35 cellular contexts compared by ENCODE assay signal in the genomic region with DNA sequence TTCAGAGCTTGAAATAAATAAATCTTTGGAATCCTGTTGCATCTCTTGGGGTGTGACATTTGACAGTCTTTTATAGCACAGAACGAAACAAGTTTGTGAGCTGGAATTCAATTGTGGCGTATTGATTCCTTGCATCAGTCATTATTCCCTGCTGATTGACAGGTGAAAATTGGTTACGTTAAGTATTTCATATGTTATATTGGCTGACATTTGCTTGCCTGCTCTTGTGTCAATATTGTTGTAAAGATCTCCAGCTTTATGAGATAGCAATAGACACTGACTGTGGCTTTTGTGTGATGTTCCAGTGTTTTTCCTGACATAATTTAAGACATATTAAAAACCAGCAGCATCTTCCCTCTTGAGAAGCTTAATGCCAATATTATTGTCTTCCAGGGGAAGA.
"Had no signal": no experiment of that assay in that cellular context is flagged by ENCODE, and none has a peak within 500 bp of the region (broad histone marks: within the 10 kb centered on the region; RNA-seq: fewer than 3 reads in every experiment).

No MANE protein-coding gene starts in this region.

- H3K4me3 Mint-ChIP-seq: activated B cell treated with CpG ODN at 0.5 μM for 24 hours; activated CD4-positive, alpha-beta memory T cell treated with anti-CD3 and anti-CD28 coated beads for 36 hours; activated CD4-positive, alpha-beta T cell treated with anti-CD3 and anti-CD28 coated beads, Interleukin-2, amount 10 ng/mL, durations not matched to agents 24 days and 14 days; activated CD8-positive, alpha-beta T cell treated with anti-CD3 and anti-CD28 coated beads for 36 hours; activated naive CD4-positive, alpha-beta T cell treated with anti-CD3 and anti-CD28 coated beads for 36 hours; activated naive CD8-positive, alpha-beta T cell treated with anti-CD3 and anti-CD28 coated beads for 36 hours; activated T-cell treated with anti-CD3 and anti-CD28 coated beads, Interleukin-2, amount 50 U/mL, for 4 hours; activated T-cell treated with anti-CD3 and anti-CD28 coated beads, Interleukin-2, amount 50 U/mL, for 72 hours; activated T-helper 1 cell treated with anti-CD3 and anti-CD28 coated beads, Interleukin-12 subunit alpha, Interleukin-12 subunit beta, Interleukin-2, Interleukin-4 antibody, amounts not matched to agents 30 ng/mL and 10 ng/mL and 1 ng/mL, durations not matched to agents 14 hours and 24 hours and 36 hours; activated T-helper 17 cell treated with anti-CD3 and anti-CD28 coated beads, Interleukin-2, amount 50 U/mL, for 72 hours; brain; central memory CD8-positive, alpha-beta T cell; T-helper 1 cell treated with Interleukin-12 subunit alpha and Interleukin-12 subunit beta and Interleukin-4 antibody, amounts not matched to agents 30 μg/mL and 1 μg/mL, for 36 hours; T-helper 2 cell treated with Interferon-gamma antibody and Interleukin-4, amounts not matched to agents 5 μg/mL and 100 μg/mL, for 36 hours had no signal

- H3K27ac ChIP-seq: adrenal gland, cardiac muscle cell, VCaP had no signal

- H3K36me3 ChIP-seq: adrenal gland, cardiac muscle cell had no signal

- H3K4me3 ChIP-seq: adrenal gland, cardiac muscle cell had no signal

- H3K27ac Mint-ChIP-seq: activated B cell treated with CpG ODN at 0.5 μM for 24 hours; activated CD4-positive, alpha-beta memory T cell treated with anti-CD3 and anti-CD28 coated beads for 36 hours; activated CD4-positive, alpha-beta T cell treated with anti-CD3 and anti-CD28 coated beads, Interleukin-2, amount 10 ng/mL, durations not matched to agents 24 days and 14 days; activated CD8-positive, alpha-beta T cell treated with anti-CD3 and anti-CD28 coated beads for 36 hours; activated naive CD4-positive, alpha-beta T cell treated with anti-CD3 and anti-CD28 coated beads for 36 hours; activated naive CD4-positive, alpha-beta T cell treated with anti-CD3 and anti-CD28 coated beads, Interleukin-2, amount 50 U/mL, for 72 hours; activated naive CD8-positive, alpha-beta T cell treated with anti-CD3 and anti-CD28 coated beads for 36 hours; activated T-cell treated with anti-CD3 and anti-CD28 coated beads, Interleukin-2, amount 50 U/mL, for 72 hours; activated T-helper 1 cell treated with anti-CD3 and anti-CD28 coated beads, Interleukin-12 subunit alpha, Interleukin-12 subunit beta, Interleukin-2, Interleukin-4 antibody, amounts not matched to agents 30 ng/mL and 10 ng/mL and 1 ng/mL, durations not matched to agents 14 hours and 24 hours and 36 hours; activated T-helper 17 cell treated with anti-CD3 and anti-CD28 coated beads, Interleukin-2, amount 50 U/mL, for 72 hours; brain; T-helper 1 cell treated with Interleukin-12 subunit alpha and Interleukin-12 subunit beta and Interleukin-4 antibody, amounts not matched to agents 30 μg/mL and 1 μg/mL, for 36 hours; T-helper 2 cell treated with Interferon-gamma antibody and Interleukin-4, amounts not matched to agents 5 μg/mL and 100 μg/mL, for 36 hours had no signal

- H3K9me3 Mint-ChIP-seq: activated B cell treated with CpG ODN at 0.5 μM for 24 hours; activated CD4-positive, alpha-beta T cell treated with anti-CD3 and anti-CD28 coated beads, Interleukin-2, amount 10 ng/mL, durations not matched to agents 24 days and 14 days; activated CD8-positive, alpha-beta T cell treated with anti-CD3 and anti-CD28 coated beads for 36 hours; activated naive CD4-positive, alpha-beta T cell treated with anti-CD3 and anti-CD28 coated beads for 36 hours; activated naive CD8-positive, alpha-beta T cell treated with anti-CD3 and anti-CD28 coated beads for 36 hours; activated T-cell treated with anti-CD3 and anti-CD28 coated beads, Interleukin-2, amount 50 U/mL, for 4 hours; activated T-helper 1 cell treated with anti-CD3 and anti-CD28 coated beads, Interleukin-12 subunit alpha, Interleukin-12 subunit beta, Interleukin-2, Interleukin-4 antibody, amounts not matched to agents 30 ng/mL and 10 ng/mL and 1 ng/mL, durations not matched to agents 14 hours and 24 hours and 36 hours; activated T-helper 17 cell treated with anti-CD3 and anti-CD28 coated beads, Interleukin-2, amount 50 U/mL, for 72 hours; brain; T-helper 1 cell treated with Interleukin-12 subunit alpha and Interleukin-12 subunit beta and Interleukin-4 antibody, amounts not matched to agents 30 μg/mL and 1 μg/mL, for 36 hours; T-helper 2 cell treated with Interferon-gamma antibody and Interleukin-4, amounts not matched to agents 5 μg/mL and 100 μg/mL, for 36 hours had no signal

- H3K9me3 ChIP-seq: adrenal gland had no signal

- H3K27me3 ChIP-seq: adrenal gland, cardiac muscle cell had no signal

- DNase-seq: activated B cell treated with CpG ODN at 0.5 μM for 24 hours; activated CD4-positive, alpha-beta memory T cell treated with anti-CD3 and anti-CD28 coated beads for 36 hours; activated CD4-positive, alpha-beta T cell treated with anti-CD3 and anti-CD28 coated beads for 4 hours; activated CD4-positive, alpha-beta T cell treated with anti-CD3 and anti-CD28 coated beads, Interleukin-2, amount 10 ng/mL, durations not matched to agents 24 days and 14 days; activated CD4-positive, alpha-beta T cell treated with anti-CD3 and anti-CD28 coated beads, Interleukin-2, amount 50 U/mL, for 1 hour; activated CD4-positive, alpha-beta T cell treated with anti-CD3 and anti-CD28 coated beads, Interleukin-2, amount 50 U/mL, for 4 hours; activated CD4-positive, CD25-positive, alpha-beta regulatory T cell treated with anti-CD3 and anti-CD28 coated beads, Interleukin-2, amount 50 U/mL, for 72 hours; activated CD8-positive, alpha-beta memory T cell treated with anti-CD3 and anti-CD28 coated beads, Interleukin-2, amount 50 U/mL, for 4 hours; activated CD8-positive, alpha-beta T cell treated with anti-CD3 and anti-CD28 coated beads for 36 hours; activated effector memory CD4-positive, alpha-beta T cell treated with anti-CD3 and anti-CD28 coated beads, Interleukin-2, amount 50 U/mL, for 16 hours; activated gamma-delta T cell treated with Interleukin-2 at 50 U/mL for 16 hours; activated naive CD4-positive, alpha-beta T cell; activated naive CD4-positive, alpha-beta T cell treated with anti-CD3 and anti-CD28 coated beads for 36 hours; activated naive CD4-positive, alpha-beta T cell treated with anti-CD3 and anti-CD28 coated beads, Interleukin-2, amount 50 U/mL, for 16 hours; activated naive CD8-positive, alpha-beta T cell treated with anti-CD3 and anti-CD28 coated beads for 36 hours; activated T-cell treated with anti-CD3 and anti-CD28 coated beads for 4 hours; activated T-cell treated with anti-CD3 and anti-CD28 coated beads, Interleukin-2, amount 50 U/mL, for 1 hour; activated T-cell treated with anti-CD3 and anti-CD28 coated beads, Interleukin-2, amount 50 U/mL, for 4 hours; activated T-cell treated with anti-CD3 and anti-CD28 coated beads, Interleukin-2, amount 50 U/mL, for 72 hours; adrenal gland; amniotic stem cell; aorta; caudate nucleus; cerebellar nuclear complex; T-helper 2 cell; T-helper 9 cell had no signal

- H3K27me3 Mint-ChIP-seq: activated B cell treated with CpG ODN at 0.5 μM for 24 hours; activated CD4-positive, alpha-beta memory T cell treated with anti-CD3 and anti-CD28 coated beads for 36 hours; activated CD4-positive, alpha-beta T cell treated with anti-CD3 and anti-CD28 coated beads, Interleukin-2, amount 10 ng/mL, durations not matched to agents 24 days and 14 days; activated CD8-positive, alpha-beta T cell treated with anti-CD3 and anti-CD28 coated beads for 36 hours; activated naive CD8-positive, alpha-beta T cell treated with anti-CD3 and anti-CD28 coated beads for 36 hours; activated T-helper 17 cell treated with anti-CD3 and anti-CD28 coated beads, Interleukin-2, amount 50 U/mL, for 72 hours; brain; central memory CD8-positive, alpha-beta T cell had no signal

- H3K4me1 Mint-ChIP-seq: activated B cell treated with CpG ODN at 0.5 μM for 24 hours; activated CD4-positive, alpha-beta T cell treated with anti-CD3 and anti-CD28 coated beads, Interleukin-2, amount 10 ng/mL, durations not matched to agents 24 days and 14 days; activated naive CD8-positive, alpha-beta T cell treated with anti-CD3 and anti-CD28 coated beads for 36 hours; activated T-helper 17 cell treated with anti-CD3 and anti-CD28 coated beads, Interleukin-2, amount 50 U/mL, for 72 hours; central memory CD8-positive, alpha-beta T cell had no signal

- H3K36me3 Mint-ChIP-seq: activated CD4-positive, alpha-beta memory T cell treated with anti-CD3 and anti-CD28 coated beads for 36 hours; activated naive CD4-positive, alpha-beta T cell treated with anti-CD3 and anti-CD28 coated beads, Interleukin-2, amount 50 U/mL, for 72 hours; activated naive CD8-positive, alpha-beta T cell treated with anti-CD3 and anti-CD28 coated beads for 36 hours; brain had no signal
